ENCODE assay signal across 9 cellular contexts in genomic region chr9:128070874-128071273, GRCh38. TPM values are rescaled to one million over a fixed set of nuclear protein-coding genes. Genes with fewer than 3 reads are reported as not detected.
DNase-seq lines count a peak whose midpoint lies in the region; ATAC-seq and TF ChIP-seq lines count a peak whose summit lies in the region.
"Had no signal": no experiment of that assay in that cellular context is flagged by ENCODE, and none has a peak within 500 bp of the region (broad histone marks: within the 10 kb centered on the region; RNA-seq: fewer than 3 reads in every experiment).

No MANE protein-coding gene starts in this region.

- H3K36me3 Mint-ChIP-seq in activated naive CD4-positive, alpha-beta T cell treated with anti-CD3 and anti-CD28 coated beads, Interleukin-2, amount 10 ng/mL, durations not matched to agents 7 days and 5 days, result peaks cover 34% of the 10 kb centered on the region
- peaks cover 24% of the 10 kb centered on the region for H3K36me3 Mint-ChIP-seq in activated CD8-positive, alpha-beta T cell treated with anti-CD3 and anti-CD28 coated beads for 36 hours (ENCODE audit: low read depth)

- H3K9ac ChIP-seq in mucosa of rectum (ENCODE audit: low read depth in 1 of 2, low read length in 2 of 2), result no peak overlapping the region

- H3K4me1 Mint-ChIP-seq in activated naive CD4-positive, alpha-beta T cell treated with anti-CD3 and anti-CD28 coated beads, Interleukin-2, amount 10 ng/mL, durations not matched to agents 7 days and 5 days, result peaks cover 58% of the 10 kb centered on the region
- peaks cover 41% of the 10 kb centered on the region for H3K4me1 Mint-ChIP-seq in activated CD8-positive, alpha-beta T cell treated with anti-CD3 and anti-CD28 coated beads for 36 hours (ENCODE audit: low read depth)

- H3K9me3 Mint-ChIP-seq in activated naive CD4-positive, alpha-beta T cell treated with anti-CD3 and anti-CD28 coated beads, Interleukin-2, amount 10 ng/mL, durations not matched to agents 7 days and 5 days, result no peaks in the 10 kb centered on the region
- no peaks in the 10 kb centered on the region for H3K9me3 Mint-ChIP-seq in activated CD8-positive, alpha-beta T cell treated with anti-CD3 and anti-CD28 coated beads for 36 hours

- no peaks in the 10 kb centered on the region for H3K36me3 ChIP-seq in mucosa of rectum (ENCODE audit: control insufficient read depth in 2 of 2, insufficient read depth in 2 of 2, low read length in 2 of 2)
- H3K36me3 ChIP-seq in upper lobe of right lung, result no peaks in the 10 kb centered on the region

- H3K4me3 ChIP-seq in mucosa of rectum (ENCODE audit: low read length in 2 of 2) (no peak overlapping the region), upper lobe of right lung (no peak overlapping the region)

- H3K27ac ChIP-seq in mucosa of rectum (ENCODE audit: low read depth in 2 of 2, low read length in 2 of 2) (peak overlapping the region; percentile 5 to 61), upper lobe of right lung (peak overlapping the region; percentile 79)

- no peak for DNase-seq in activated naive CD4-positive, alpha-beta T cell treated with anti-CD3 and anti-CD28 coated beads, Interleukin-2, amount 10 ng/mL, durations not matched to agents 7 days and 5 days
- no peak for DNase-seq in activated naive CD4-positive, alpha-beta T cell treated with anti-CD3 and anti-CD28 coated beads, Interleukin-2, amount 50 U/mL, for 16 hours
- no peak for DNase-seq in activated CD8-positive, alpha-beta T cell treated with anti-CD3 and anti-CD28 coated beads for 36 hours
- DNase-seq in upper lobe of right lung (no peak), HuH-7.5 (ENCODE audit: low spot score) (no peak)
- DNase-seq: NCI-H524 had no signal

- CTCF ChIA-PET in activated naive CD4-positive, alpha-beta T cell treated with anti-CD3 and anti-CD28 coated beads, Interleukin-2, amount 10 ng/mL, durations not matched to agents 7 days and 5 days (lab: Charles Lee), result interaction anchor here (1.5 to 1.7 kb wide), 2 partner anchors 14 to 127 kb away, joined by 4 to 5 read pairs; no protein-coding TSS in a partner anchor
- CTCF ChIA-PET in activated CD8-positive, alpha-beta T cell treated with anti-CD3 and anti-CD28 coated beads for 36 hours (lab: Charles Lee), result interaction anchor here (1.0 kb wide), 2 partner anchors 38 to 92 kb away, joined by 3 read pairs; no protein-coding TSS in a partner anchor

- peak overlapping the region; percentile 95 for H3K27ac Mint-ChIP-seq in activated naive CD4-positive, alpha-beta T cell treated with anti-CD3 and anti-CD28 coated beads, Interleukin-2, amount 10 ng/mL, durations not matched to agents 7 days and 5 days
- H3K27ac Mint-ChIP-seq in activated CD8-positive, alpha-beta T cell treated with anti-CD3 and anti-CD28 coated beads for 36 hours, result peak overlapping the region; percentile 87

- intact Hi-C loops in activated CD8-positive, alpha-beta T cell treated with anti-CD3 and anti-CD28 coated beads for 36 hours (cut with micrococcal nuclease), result no loop called here
- intact Hi-C loops in upper lobe of right lung (cut with DNase I), result no loop called here

- H3K9me3 ChIP-seq in mucosa of rectum (ENCODE audit: control insufficient read depth in 2 of 2, low read length in 2 of 2) (no peaks in the 10 kb centered on the region), upper lobe of right lung (no peaks in the 10 kb centered on the region)

- no peak for TF ChIP-seq CTCF in activated CD8-positive, alpha-beta T cell treated with anti-CD3 and anti-CD28 coated beads for 36 hours (IDR thresholded peaks at IDR 0.05)
- TF ChIP-seq CTCF in upper lobe of right lung (IDR thresholded peaks at IDR 0.05), result no peak

- H3K4me1 ChIP-seq in mucosa of rectum (ENCODE audit: control insufficient read depth in 2 of 2, insufficient read depth in 2 of 2, low read length in 2 of 2) (peaks cover 30 to 42% of the 10 kb centered on the region in 2 donors), upper lobe of right lung (peaks cover 54% of the 10 kb centered on the region)

- H3K4me3 Mint-ChIP-seq in activated naive CD4-positive, alpha-beta T cell treated with anti-CD3 and anti-CD28 coated beads, Interleukin-2, amount 10 ng/mL, durations not matched to agents 7 days and 5 days, result peak overlapping the region; percentile 63
- peak overlapping the region; percentile 62 for H3K4me3 Mint-ChIP-seq in activated CD8-positive, alpha-beta T cell treated with anti-CD3 and anti-CD28 coated beads for 36 hours

- ATAC-seq in activated CD8-positive, alpha-beta T cell treated with anti-CD3 and anti-CD28 coated beads for 36 hours, result no peak
- no peak for ATAC-seq in upper lobe of right lung
- no peak for ATAC-seq in GM18517 (IDR thresholded peaks at IDR 0.05; ENCODE audit: unreplicated experiment)
- no peak for ATAC-seq in HG03565 (IDR thresholded peaks at IDR 0.05; ENCODE audit: unreplicated experiment)

- POLR2A ChIA-PET in activated CD8-positive, alpha-beta T cell treated with anti-CD3 and anti-CD28 coated beads for 36 hours (lab: Charles Lee), result interaction anchor here (3.0 kb wide), 1 partner anchor 21 kb away, joined by 10 read pairs; no protein-coding TSS in a partner anchor

- H3K27me3 Mint-ChIP-seq in activated naive CD4-positive, alpha-beta T cell treated with anti-CD3 and anti-CD28 coated beads, Interleukin-2, amount 10 ng/mL, durations not matched to agents 7 days and 5 days, result no peaks in the 10 kb centered on the region
- H3K27me3 Mint-ChIP-seq in activated CD8-positive, alpha-beta T cell treated with anti-CD3 and anti-CD28 coated beads for 36 hours, result no peaks in the 10 kb centered on the region

- H3K27me3 ChIP-seq in mucosa of rectum (ENCODE audit: control insufficient read depth in 2 of 2, insufficient read depth in 2 of 2, low read length in 2 of 2), result no peaks in the 10 kb centered on the region
- H3K27me3 ChIP-seq in upper lobe of right lung, result no peaks in the 10 kb centered on the region

RNA-seq across cellular contexts. Expression of gene SLC25A25, which starts 2.8 kb away (rescaled TPM):
- total RNA-seq in activated CD8-positive, alpha-beta T cell treated with anti-CD3 and anti-CD28 coated beads for 36 hours, result 10 to 100 TPM; 12.9 to 14.6 TPM
- 34.7 TPM for total RNA-seq in upper lobe of right lung

RNA-seq across cellular contexts. Expression of gene NAIF1, which starts 3.8 kb away (rescaled TPM):
- 10 to 100 TPM in 1 of 2 experiments, 1 to 10 TPM in 1; 8.4 to 11.8 TPM for total RNA-seq in activated CD8-positive, alpha-beta T cell treated with anti-CD3 and anti-CD28 coated beads for 36 hours
- 11.8 TPM for total RNA-seq in upper lobe of right lung

RNA-seq across cellular contexts. Expression of gene PTGES2, which starts 56.7 kb away (rescaled TPM):
- total RNA-seq in activated CD8-positive, alpha-beta T cell treated with anti-CD3 and anti-CD28 coated beads for 36 hours, result 10 to 100 TPM; 40.8 to 49.5 TPM
- 35.1 TPM for total RNA-seq in upper lobe of right lung
